24 cellular contexts compared by ENCODE assay signal in genomic region chr17:69336580-69336979, GRCh38.
"Had no signal": no experiment of that assay in that cellular context is flagged by ENCODE, and none has a peak within 500 bp of the region (broad histone marks: within the 10 kb centered on the region; RNA-seq: fewer than 3 reads in every experiment).

No MANE protein-coding gene starts in this region.

- ATAC-seq: heart left ventricle; left colon; left ventricle myocardium superior; pancreas; sciatic nerve; stimulated activated naive B cell treated with anti-CD40 and anti-IgM and Interleukin-4, amounts not matched to agents 10 μg/mL and 1 μg/mL and 100 μg/mL, for 72 hours; stimulated activated naive CD8-positive, alpha-beta T cell treated with anti-CD3 and anti-CD28 coated beads, Interleukin-15, amount 100 ng/mL, for 72 hours; upper lobe of right lung had no signal

- H3K27me3 ChIP-seq: heart left ventricle, pancreas, spleen, testis, tibial nerve, upper lobe of right lung, vagina had no signal

- DNase-seq: effector memory CD4-positive, alpha-beta T cell; foreskin melanocyte; heart left ventricle; hippocampal formation; left colon; left ventricle myocardium superior; mesenchymal stem cell; midbrain; occipital lobe; pancreas; spleen; stimulated activated CD4-positive, alpha-beta T cell treated with anti-CD3 and anti-CD28 coated beads, Interleukin-15, amount 100 ng/mL, for 24 hours; stimulated activated CD4-positive, alpha-beta T cell treated with anti-CD3 and anti-CD28 coated beads, Interleukin-1b, Interleukin-23, amount 100 ng/mL, for 48 hours; stimulated activated CD4-positive, alpha-beta T cell treated with anti-CD3 and anti-CD28 coated beads, Interleukin-4, amount 100 ng/mL, for 4 hours; stimulated activated naive B cell treated with anti-CD40 and anti-IgM and Interleukin-4, amounts not matched to agents 10 μg/mL and 1 μg/mL and 100 μg/mL, for 72 hours; stimulated activated naive CD8-positive, alpha-beta T cell treated with anti-CD3 and anti-CD28 coated beads, Interleukin-15, amount 100 ng/mL, for 72 hours; testis; upper lobe of right lung had no signal

- H3K27ac ChIP-seq: heart left ventricle, pancreas, spleen, testis, tibial nerve, upper lobe of right lung, vagina had no signal

- H3K27ac Mint-ChIP-seq: nephron; progenitor cell of endocrine pancreas; stimulated activated naive B cell treated with anti-CD40 and anti-IgM and Interleukin-4, amounts not matched to agents 10 μg/mL and 1 μg/mL and 100 μg/mL, for 72 hours; stimulated activated naive CD8-positive, alpha-beta T cell treated with anti-CD3 and anti-CD28 coated beads, Interleukin-15, amount 100 ng/mL, for 72 hours had no signal

- H3K4me3 ChIP-seq: heart left ventricle, lung, pancreas, spleen, testis, tibial nerve, upper lobe of right lung, vagina had no signal

- H3K27me3 Mint-ChIP-seq: progenitor cell of endocrine pancreas had no signal

- H3K9me3 ChIP-seq: pancreas, testis, upper lobe of right lung, vagina had no signal

- H3K36me3 ChIP-seq: heart left ventricle, pancreas, spleen, tibial nerve, upper lobe of right lung, vagina had no signal

- H3K4me1 ChIP-seq: heart left ventricle, pancreas, spleen, testis, tibial nerve, upper lobe of right lung, vagina had no signal

- H3K4me1 Mint-ChIP-seq: stimulated activated naive B cell treated with anti-CD40 and anti-IgM and Interleukin-4, amounts not matched to agents 10 μg/mL and 1 μg/mL and 100 μg/mL, for 72 hours had no signal

- H3K4me3 Mint-ChIP-seq: nephron; stimulated activated naive B cell treated with anti-CD40 and anti-IgM and Interleukin-4, amounts not matched to agents 10 μg/mL and 1 μg/mL and 100 μg/mL, for 72 hours; stimulated activated naive CD8-positive, alpha-beta T cell treated with anti-CD3 and anti-CD28 coated beads, Interleukin-15, amount 100 ng/mL, for 72 hours had no signal
